In the genomic region with DNA sequence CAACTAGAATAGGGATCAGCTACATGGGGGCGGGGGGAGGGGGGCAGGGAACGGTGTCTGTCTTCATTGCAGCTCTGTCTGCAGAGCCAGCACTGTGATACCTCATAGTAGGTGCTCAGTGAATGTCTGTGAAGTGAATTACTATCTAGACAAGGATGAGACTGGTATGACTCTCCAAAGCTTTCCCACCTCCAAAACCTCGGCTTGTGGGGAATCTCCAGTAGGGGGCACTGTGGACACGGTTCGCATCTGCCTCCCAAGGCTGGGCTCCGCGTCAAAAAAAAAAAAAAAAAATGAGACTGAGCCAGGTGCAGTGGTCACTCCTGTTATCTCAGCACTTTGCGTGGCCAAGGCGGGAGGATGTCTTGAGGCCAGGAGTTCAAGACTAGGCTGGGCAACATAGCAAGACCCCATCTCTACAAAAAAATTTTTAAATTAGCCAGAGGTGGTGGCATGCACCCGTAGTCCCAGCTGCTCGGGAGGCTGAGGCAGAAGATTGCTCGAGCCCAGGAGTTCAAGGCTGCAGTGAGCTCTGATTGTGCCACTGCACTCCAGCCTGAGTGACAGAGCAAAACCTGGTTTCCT, we compare ENCODE assay signal across 8 cellular contexts. TPM values are rescaled to one million over a fixed set of nuclear protein-coding genes. Genes with fewer than 3 reads are reported as not detected.
DNase-seq lines count a peak whose midpoint lies in the region; ATAC-seq and TF ChIP-seq lines count a peak whose summit lies in the region.

No MANE protein-coding gene starts in this region.

- peak overlapping the region in 2 of 4 donors; percentile 31 to 44 for H3K27ac ChIP-seq in gastrocnemius medialis

- ATAC-seq in gastrocnemius medialis, result peak in 1 of 2 donors; percentile 60
- ATAC-seq in GM18861 (IDR thresholded peaks at IDR 0.05; ENCODE audit: unreplicated experiment), result no peak
- no peak for ATAC-seq in GM21737 (IDR thresholded peaks at IDR 0.05; ENCODE audit: unreplicated experiment)

- TF ChIP-seq CTCF in WI38 (IDR thresholded peaks at IDR 0.05; ENCODE audit: low read depth, low read length) (peak; percentile 68), gastrocnemius medialis (IDR thresholded peaks at IDR 0.05 in 4 of 5, conservative IDR thresholded peaks at IDR 0.05 in 1 of 5) (peak; percentile 24 to 69 (median 58))

- no peaks in the 10 kb centered on the region for H3K27me3 ChIP-seq in gastrocnemius medialis

- H3K4me3 ChIP-seq in WI38 (ENCODE audit: low read depth, low read length) (no peak overlapping the region), gastrocnemius medialis (no peak overlapping the region)

- H3K36me3 ChIP-seq in gastrocnemius medialis, result no peaks in the 10 kb centered on the region

- TF ChIP-seq POLR2A in gastrocnemius medialis (IDR thresholded peaks at IDR 0.05), result no peak

- DNase-seq in COLO829 (ENCODE audit: low spot score) (peak; percentile 59), HT-29 (ENCODE audit: low spot score) (peak; percentile 75), foreskin melanocyte (peak; percentile 42), gastrocnemius medialis (peak in 1 of 2 donors; percentile 40), hippocampal formation (lab: John Stamatoyannopoulos, UW) (no peak)

- in situ Hi-C loops in gastrocnemius medialis (cut with MboI; ENCODE audit: low sequenced_read_pairs in 4 of 4), result loop anchor here in 1 of 4 donors (5.0 kb wide), 1 partner anchor 42 kb away; no protein-coding TSS in a partner anchor

- no peaks in the 10 kb centered on the region for H3K9me3 ChIP-seq in gastrocnemius medialis

- peaks cover 9 to 11% of the 10 kb centered on the region in 2 donors for H3K4me1 ChIP-seq in gastrocnemius medialis

- intact Hi-C loops in gastrocnemius medialis (cut with DNase I; ENCODE audit: low total_unique reads), result loop anchor here (1.0 kb wide), 1 partner anchor 43 kb away; no protein-coding TSS in a partner anchor

RNA-seq across cellular contexts. Expression of gene TRIM56, which starts 9.6 kb away (rescaled TPM):
- 32.3 and 52.2 TPM in 2 replicates for total RNA-seq in HT-29 (2014; rRNA removed; shearing (Covaris generic))
- total RNA-seq in gastrocnemius medialis, result 10 to 100 TPM in 1 of 4 donors, 1 to 10 TPM in 3; 4.2 to 11.4 (median 6.9) TPM

RNA-seq across cellular contexts. Expression of gene SERPINE1, which starts 32.0 kb away (rescaled TPM):
- total RNA-seq in HT-29 (2014; rRNA removed; shearing (Covaris generic)), result 4.6 and 5.0 TPM in 2 replicates
- total RNA-seq in gastrocnemius medialis, result 10 to 100 TPM in 3 of 4 donors, 1 to 10 TPM in 1; 5.9 to 21.7 (median 12.3) TPM

RNA-seq across cellular contexts. Expression of gene AP1S1, which starts 59.4 kb away (rescaled TPM):
- 272 and 277 TPM in 2 replicates for total RNA-seq in HT-29 (2014; rRNA removed; shearing (Covaris generic))
- total RNA-seq in gastrocnemius medialis, result 10 to 100 TPM in 3 of 4 donors, 1 to 10 TPM in 1; 5.5 to 24.4 (median 15.6) TPM

Comparison
In these comparisons a context has a peak if more than half of its experiments do, and no peak if none do; other contexts are left out.
1. DNase-seq: peak in COLO829 (single experiment), HT-29 (single experiment) and foreskin melanocyte (single experiment); none in hippocampal formation (0 of 2).
2. RNA of gene AP1S1, which starts 59.4 kb away (total RNA-seq): 272 to 277 TPM in HT-29; 5.5 to 24.4 TPM in gastrocnemius medialis; every median in the first group is over 10 times any median in the second.